1 cellular context compared by ENCODE assay signal in genomic region chr3:110164632-110165240, GRCh38.
TF ChIP-seq lines count a peak whose summit lies in the region.

No MANE protein-coding gene starts in this region.

TF ChIP-seq in GM23338, 12 proteins besides CTCF, POLR2A, EP300 and RAD21 (continued from another document):
- TF ChIP-seq REST (IDR thresholded peaks at IDR 0.05; ENCODE audit: unreplicated experiment), result no peak
- TF ChIP-seq POLR2AphosphoS5 (IDR thresholded peaks at IDR 0.05; ENCODE audit: low read depth), result no peak
- TF ChIP-seq ZNF331 (CRISPR knock-in tag; IDR thresholded peaks at IDR 0.05; ENCODE audit: low read depth), result no peak
- TF ChIP-seq, protein P1, sequence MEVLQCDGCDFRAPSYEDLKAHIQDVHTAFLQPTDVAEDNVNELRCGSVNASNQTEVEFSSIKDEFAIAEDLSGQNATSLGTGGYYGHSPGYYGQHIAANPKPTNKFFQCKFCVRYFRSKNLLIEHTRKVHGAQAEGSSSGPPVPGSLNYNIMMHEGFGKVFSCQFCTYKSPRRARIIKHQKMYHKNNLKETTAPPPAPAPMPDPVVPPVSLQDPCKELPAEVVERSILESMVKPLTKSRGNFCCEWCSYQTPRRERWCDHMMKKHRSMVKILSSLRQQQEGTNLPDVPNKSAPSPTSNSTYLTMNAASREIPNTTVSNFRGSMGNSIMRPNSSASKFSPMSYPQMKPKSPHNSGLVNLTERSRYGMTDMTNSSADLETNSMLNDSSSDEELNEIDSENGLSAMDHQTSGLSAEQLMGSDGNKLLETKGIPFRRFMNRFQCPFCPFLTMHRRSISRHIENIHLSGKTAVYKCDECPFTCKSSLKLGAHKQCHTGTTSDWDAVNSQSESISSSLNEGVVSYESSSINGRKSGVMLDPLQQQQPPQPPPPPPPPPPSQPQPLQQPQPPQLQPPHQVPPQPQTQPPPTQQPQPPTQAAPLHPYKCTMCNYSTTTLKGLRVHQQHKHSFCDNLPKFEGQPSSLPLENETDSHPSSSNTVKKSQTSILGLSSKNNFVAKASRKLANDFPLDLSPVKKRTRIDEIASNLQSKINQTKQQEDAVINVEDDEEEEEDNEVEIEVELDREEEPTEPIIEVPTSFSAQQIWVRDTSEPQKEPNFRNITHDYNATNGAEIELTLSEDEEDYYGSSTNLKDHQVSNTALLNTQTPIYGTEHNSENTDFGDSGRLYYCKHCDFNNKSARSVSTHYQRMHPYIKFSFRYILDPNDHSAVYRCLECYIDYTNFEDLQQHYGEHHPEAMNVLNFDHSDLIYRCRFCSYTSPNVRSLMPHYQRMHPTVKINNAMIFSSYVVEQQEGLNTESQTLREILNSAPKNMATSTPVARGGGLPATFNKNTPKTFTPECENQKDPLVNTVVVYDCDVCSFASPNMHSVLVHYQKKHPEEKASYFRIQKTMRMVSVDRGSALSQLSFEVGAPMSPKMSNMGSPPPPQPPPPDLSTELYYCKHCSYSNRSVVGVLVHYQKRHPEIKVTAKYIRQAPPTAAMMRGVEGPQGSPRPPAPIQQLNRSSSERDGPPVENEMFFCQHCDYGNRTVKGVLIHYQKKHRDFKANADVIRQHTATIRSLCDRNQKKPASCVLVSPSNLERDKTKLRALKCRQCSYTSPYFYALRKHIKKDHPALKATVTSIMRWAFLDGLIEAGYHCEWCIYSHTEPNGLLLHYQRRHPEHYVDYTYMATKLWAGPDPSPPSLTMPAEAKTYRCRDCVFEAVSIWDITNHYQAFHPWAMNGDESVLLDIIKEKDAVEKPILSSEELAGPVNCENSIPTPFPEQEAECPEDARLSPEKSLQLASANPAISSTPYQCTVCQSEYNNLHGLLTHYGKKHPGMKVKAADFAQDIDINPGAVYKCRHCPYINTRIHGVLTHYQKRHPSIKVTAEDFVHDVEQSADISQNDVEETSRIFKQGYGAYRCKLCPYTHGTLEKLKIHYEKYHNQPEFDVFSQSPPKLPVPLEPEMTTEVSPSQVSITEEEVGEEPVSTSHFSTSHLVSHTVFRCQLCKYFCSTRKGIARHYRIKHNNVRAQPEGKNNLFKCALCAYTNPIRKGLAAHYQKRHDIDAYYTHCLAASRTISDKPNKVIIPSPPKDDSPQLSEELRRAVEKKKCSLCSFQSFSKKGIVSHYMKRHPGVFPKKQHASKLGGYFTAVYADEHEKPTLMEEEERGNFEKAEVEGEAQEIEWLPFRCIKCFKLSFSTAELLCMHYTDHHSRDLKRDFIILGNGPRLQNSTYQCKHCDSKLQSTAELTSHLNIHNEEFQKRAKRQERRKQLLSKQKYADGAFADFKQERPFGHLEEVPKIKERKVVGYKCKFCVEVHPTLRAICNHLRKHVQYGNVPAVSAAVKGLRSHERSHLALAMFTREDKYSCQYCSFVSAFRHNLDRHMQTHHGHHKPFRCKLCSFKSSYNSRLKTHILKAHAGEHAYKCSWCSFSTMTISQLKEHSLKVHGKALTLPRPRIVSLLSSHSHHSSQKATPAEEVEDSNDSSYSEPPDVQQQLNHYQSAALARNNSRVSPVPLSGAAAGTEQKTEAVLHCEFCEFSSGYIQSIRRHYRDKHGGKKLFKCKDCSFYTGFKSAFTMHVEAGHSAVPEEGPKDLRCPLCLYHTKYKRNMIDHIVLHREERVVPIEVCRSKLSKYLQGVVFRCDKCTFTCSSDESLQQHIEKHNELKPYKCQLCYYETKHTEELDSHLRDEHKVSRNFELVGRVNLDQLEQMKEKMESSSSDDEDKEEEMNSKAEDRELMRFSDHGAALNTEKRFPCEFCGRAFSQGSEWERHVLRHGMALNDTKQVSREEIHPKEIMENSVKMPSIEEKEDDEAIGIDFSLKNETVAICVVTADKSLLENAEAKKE (CRISPR knock-in tag; IDR thresholded peaks at IDR 0.05), result no peak
